Comparison of ENCODE assay signal across 9 cellular contexts in genomic region chr3:193743702-193744047, GRCh38.
A peak's percentile ranks its signal among the peaks of the same experiment; 100 is the strongest.
DNase-seq lines count a peak whose midpoint lies in the region; ATAC-seq, FAIRE-seq and TF ChIP-seq lines count a peak whose summit lies in the region.
"Had no signal": no experiment of that assay in that cellular context is flagged by ENCODE, and none has a peak within 500 bp of the region (broad histone marks: within the 10 kb centered on the region; RNA-seq: fewer than 3 reads in every experiment).

No MANE protein-coding gene starts in this region.

- no peak overlapping the region for H3K9ac ChIP-seq in astrocyte (ENCODE audit: low read length)

- H3K4me1 Mint-ChIP-seq in astrocyte (ENCODE audit: low read depth, unreplicated experiment) = peaks cover 6% of the 10 kb centered on the region
- peaks cover 7 to 9% of the 10 kb centered on the region in 2 donors for H3K4me1 Mint-ChIP-seq in stimulated activated naive B cell treated with anti-CD40 and anti-IgM and Interleukin-4, amounts not matched to agents 10 μg/mL and 1 μg/mL and 100 μg/mL, for 72 hours

- H3K4me2 ChIP-seq in astrocyte (ENCODE audit: low read length) = peak overlapping the region; percentile 5

- no peaks in the 10 kb centered on the region for H3K9me3 Mint-ChIP-seq in astrocyte (ENCODE audit: unreplicated experiment)
- H3K9me3 Mint-ChIP-seq in stimulated activated naive B cell treated with anti-CD40 and anti-IgM and Interleukin-4, amounts not matched to agents 10 μg/mL and 1 μg/mL and 100 μg/mL, for 72 hours = no peaks in the 10 kb centered on the region
- H3K9me3 Mint-ChIP-seq: activated CD4-positive, alpha-beta T cell treated with anti-CD3 and anti-CD28 coated beads, Interleukin-2, amount 10 ng/mL, durations not matched to agents 7 days and 5 days had no signal

- no peak overlapping the region for H2AFZ ChIP-seq in astrocyte (ENCODE audit: low read depth, low read length)

- no peak overlapping the region for H3K4me3 Mint-ChIP-seq in astrocyte (ENCODE audit: unreplicated experiment)
- H3K4me3 Mint-ChIP-seq in stimulated activated naive B cell treated with anti-CD40 and anti-IgM and Interleukin-4, amounts not matched to agents 10 μg/mL and 1 μg/mL and 100 μg/mL, for 72 hours = peak overlapping the region; percentile 0 to 17
- H3K4me3 Mint-ChIP-seq: activated CD4-positive, alpha-beta T cell treated with anti-CD3 and anti-CD28 coated beads, Interleukin-2, amount 10 ng/mL, durations not matched to agents 7 days and 5 days had no signal

- H3K27ac Mint-ChIP-seq in astrocyte (ENCODE audit: unreplicated experiment) = no peak overlapping the region
- H3K27ac Mint-ChIP-seq in stimulated activated naive B cell treated with anti-CD40 and anti-IgM and Interleukin-4, amounts not matched to agents 10 μg/mL and 1 μg/mL and 100 μg/mL, for 72 hours = no peak overlapping the region
- H3K27ac Mint-ChIP-seq: activated CD4-positive, alpha-beta T cell treated with anti-CD3 and anti-CD28 coated beads, Interleukin-2, amount 10 ng/mL, durations not matched to agents 7 days and 5 days had no signal

- no peak for FAIRE-seq in astrocyte (lab: Jason Lieb, UNC)

- no peak overlapping the region for H3K27ac ChIP-seq in astrocyte (ENCODE audit: low read depth, low read length)

- no peak for TF ChIP-seq CTCF in astrocyte (IDR thresholded peaks at IDR 0.05; ENCODE audit: insufficient read depth, low read depth, low read length)

- H3K4me3 ChIP-seq in astrocyte (ENCODE audit: insufficient read depth, low read depth, low read length) = no peak overlapping the region

- H3K27me3 ChIP-seq in astrocyte (ENCODE audit: insufficient read depth, low read length) = peaks cover 4% of the 10 kb centered on the region

- H3K4me1 ChIP-seq in astrocyte (ENCODE audit: insufficient read depth, low read length) = no peaks in the 10 kb centered on the region

- peak; percentile 75 for ATAC-seq in HG03432 (IDR thresholded peaks at IDR 0.05; ENCODE audit: unreplicated experiment)
- peak; percentile 59 to 67 for ATAC-seq in stimulated activated naive B cell treated with anti-CD40 and anti-IgM and Interleukin-4, amounts not matched to agents 10 μg/mL and 1 μg/mL and 100 μg/mL, for 72 hours (replicated peaks)

- H4K20me1 ChIP-seq in astrocyte (ENCODE audit: insufficient read depth, low read length) = no peaks in the 10 kb centered on the region

- H3K9me3 ChIP-seq in astrocyte (ENCODE audit: insufficient read depth, low read depth, low read length) = no peaks in the 10 kb centered on the region

- peaks cover 29% of the 10 kb centered on the region for H3K27me3 Mint-ChIP-seq in astrocyte (ENCODE audit: low read depth, unreplicated experiment)
- H3K27me3 Mint-ChIP-seq in stimulated activated naive B cell treated with anti-CD40 and anti-IgM and Interleukin-4, amounts not matched to agents 10 μg/mL and 1 μg/mL and 100 μg/mL, for 72 hours = peaks cover 0 to 11% of the 10 kb centered on the region in 2 donors

- no peaks in the 10 kb centered on the region for H3K79me2 ChIP-seq in astrocyte (ENCODE audit: insufficient read depth, low read length)

- no peaks in the 10 kb centered on the region for H3K36me3 Mint-ChIP-seq in astrocyte (ENCODE audit: low read depth, unreplicated experiment)
- no peaks in the 10 kb centered on the region for H3K36me3 Mint-ChIP-seq in stimulated activated naive B cell treated with anti-CD40 and anti-IgM and Interleukin-4, amounts not matched to agents 10 μg/mL and 1 μg/mL and 100 μg/mL, for 72 hours

- H3K36me3 ChIP-seq in astrocyte (ENCODE audit: insufficient read depth, low read length) = no peaks in the 10 kb centered on the region

- DNase-seq in activated CD4-positive, alpha-beta T cell treated with anti-CD3 and anti-CD28 coated beads for 48 hours = peak; percentile 15
- DNase-seq in activated CD4-positive, alpha-beta T cell treated with anti-CD3 and anti-CD28 coated beads for 4 hours = no peak
- DNase-seq in astrocyte (ENCODE audit: low read depth) (peak; percentile 12), cerebellum (ENCODE audit: low spot score) (no peak), COR-L47 (lab: John Stamatoyannopoulos, UW) (no peak)
- no peak for DNase-seq in stimulated activated naive B cell treated with anti-CD40 and anti-IgM and Interleukin-4, amounts not matched to agents 10 μg/mL and 1 μg/mL and 100 μg/mL, for 72 hours
- no peak for DNase-seq in stimulated activated CD4-positive, alpha-beta T cell treated with anti-CD3 and anti-CD28 coated beads, Interleukin-2, amount 100 ng/mL, for 48 hours
- DNase-seq: activated CD4-positive, alpha-beta T cell treated with anti-CD3 and anti-CD28 coated beads, Interleukin-2, amount 10 ng/mL, durations not matched to agents 7 days and 5 days had no signal

Comparison
In these comparisons a context has a peak if more than half of its experiments do, and no peak if none do; other contexts are left out.
1. DNase-seq: peak in activated CD4-positive, alpha-beta T cell treated with anti-CD3 and anti-CD28 coated beads for 48 hours (single experiment) and astrocyte (single experiment); none in activated CD4-positive, alpha-beta T cell treated with anti-CD3 and anti-CD28 coated beads for 4 hours (0 of 2), stimulated activated naive B cell treated with anti-CD40 and anti-IgM and Interleukin-4, amounts not matched to agents 10 μg/mL and 1 μg/mL and 100 μg/mL, for 72 hours (single experiment), cerebellum (single experiment), COR-L47 (single experiment) and stimulated activated CD4-positive, alpha-beta T cell treated with anti-CD3 and anti-CD28 coated beads, Interleukin-2, amount 100 ng/mL, for 48 hours (0 of 2).